In the genomic region with DNA sequence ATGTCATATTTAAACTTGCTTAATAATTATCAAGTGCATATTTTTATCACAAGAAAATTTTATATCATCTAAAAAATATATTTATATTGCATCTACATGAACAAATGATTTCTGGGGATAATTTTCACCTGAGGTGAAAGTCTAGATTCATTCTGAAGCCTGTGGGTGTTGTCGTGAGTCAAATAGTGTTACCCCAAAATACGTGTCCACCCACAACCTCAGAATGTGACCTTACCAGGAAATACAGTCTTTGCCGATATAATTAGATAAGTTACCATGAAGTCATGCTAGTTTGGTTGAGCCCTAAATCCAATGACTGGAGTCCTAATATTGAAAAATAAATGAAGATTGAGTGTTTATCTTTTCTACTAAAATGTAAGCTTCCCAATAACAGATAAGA, we compare ENCODE assay signal across 17 cellular contexts.
A peak's percentile ranks its signal among the peaks of the same experiment; 100 is the strongest.
DNase-seq lines count a peak whose midpoint lies in the region; ATAC-seq and TF ChIP-seq lines count a peak whose summit lies in the region.
"Had no signal": no experiment of that assay in that cellular context is flagged by ENCODE, and none has a peak within 500 bp of the region (broad histone marks: within the 10 kb centered on the region; RNA-seq: fewer than 3 reads in every experiment).

No MANE protein-coding gene starts in this region.

- WGBS in right lobe of liver (ENCODE audit: insufficient coverage, low coverage, low lambda C conversion rate, missing lambda C conversion rate), result 62% methylated on average over 3 of the region's 3 CpGs

- peaks cover 11% of the 10 kb centered on the region for H3K4me1 Mint-ChIP-seq in activated T-helper 17 cell treated with anti-CD3 and anti-CD28 coated beads, Interleukin-2, amount 50 U/mL, for 72 hours
- H3K4me1 Mint-ChIP-seq: activated CD4-positive, alpha-beta T cell treated with anti-CD3 and anti-CD28 coated beads, Interleukin-2, amount 10 ng/mL, durations not matched to agents 7 days and 5 days had no signal

- H3K4me3 Mint-ChIP-seq in activated T-helper 17 cell treated with anti-CD3 and anti-CD28 coated beads, Interleukin-2, amount 50 U/mL, for 72 hours, result peak overlapping the region; percentile 4
- H3K4me3 Mint-ChIP-seq: activated CD4-positive, alpha-beta T cell treated with anti-CD3 and anti-CD28 coated beads, Interleukin-2, amount 10 ng/mL, durations not matched to agents 7 days and 5 days had no signal

- no peaks in the 10 kb centered on the region for H3K27me3 ChIP-seq in right lobe of liver
- H3K27me3 ChIP-seq: vagina had no signal

- DNase-seq in activated T-cell treated with anti-CD3 and anti-CD28 coated beads for 24 hours (ENCODE audit: low read depth) (peak; percentile 2), activated T-cell treated with anti-CD3 and anti-CD28 coated beads for 4 hours (no peak), right lobe of liver (no peak), erythroblast (lab: John Stamatoyannopoulos, UW) (no peak), cerebellum (ENCODE audit: low spot score) (no peak)
- DNase-seq: activated CD4-positive, alpha-beta T cell treated with anti-CD3 and anti-CD28 coated beads, Interleukin-2, amount 10 ng/mL, durations not matched to agents 7 days and 5 days; activated gamma-delta T cell; aorta; left cardiac atrium; midbrain; NCI-H2081 treated with DMSO at 0.1 percent for 48 hours; NCI-H526 treated with DMSO at 0.1 percent for 48 hours; OCI-M1 had no signal

- TF ChIP-seq CTCF in right lobe of liver (IDR thresholded peaks at IDR 0.05), result no peak

- no peak overlapping the region for H3K4me3 ChIP-seq in right lobe of liver
- H3K4me3 ChIP-seq: vagina had no signal

- H3K27ac ChIP-seq in right lobe of liver, result no peak overlapping the region
- H3K27ac ChIP-seq: vagina had no signal

- no peaks in the 10 kb centered on the region for H3K36me3 ChIP-seq in right lobe of liver
- H3K36me3 ChIP-seq: vagina had no signal

- intact Hi-C loops in right lobe of liver (cut with DNase I), result no loop called here

- no peak for TF ChIP-seq POLR2A in right lobe of liver (IDR thresholded peaks at IDR 0.05)
- TF ChIP-seq POLR2A in erythroblast (IDR thresholded peaks at IDR 0.05; ENCODE audit: low read length), result no peak

- H3K27ac Mint-ChIP-seq in activated T-helper 17 cell treated with anti-CD3 and anti-CD28 coated beads, Interleukin-2, amount 50 U/mL, for 72 hours, result no peak overlapping the region
- H3K27ac Mint-ChIP-seq: activated CD4-positive, alpha-beta T cell treated with anti-CD3 and anti-CD28 coated beads, Interleukin-2, amount 10 ng/mL, durations not matched to agents 7 days and 5 days had no signal

- H3K9me3 ChIP-seq in right lobe of liver, result no peaks in the 10 kb centered on the region
- H3K9me3 ChIP-seq: vagina had no signal

- H3K9me3 Mint-ChIP-seq in activated T-helper 17 cell treated with anti-CD3 and anti-CD28 coated beads, Interleukin-2, amount 50 U/mL, for 72 hours, result no peaks in the 10 kb centered on the region
- H3K9me3 Mint-ChIP-seq: activated CD4-positive, alpha-beta T cell treated with anti-CD3 and anti-CD28 coated beads, Interleukin-2, amount 10 ng/mL, durations not matched to agents 7 days and 5 days had no signal

- peaks cover 10% of the 10 kb centered on the region for H3K27me3 Mint-ChIP-seq in activated T-helper 17 cell treated with anti-CD3 and anti-CD28 coated beads, Interleukin-2, amount 50 U/mL, for 72 hours
- H3K27me3 Mint-ChIP-seq: activated CD4-positive, alpha-beta T cell treated with anti-CD3 and anti-CD28 coated beads, Interleukin-2, amount 10 ng/mL, durations not matched to agents 7 days and 5 days had no signal

- H3K36me3 Mint-ChIP-seq in activated T-helper 17 cell treated with anti-CD3 and anti-CD28 coated beads, Interleukin-2, amount 50 U/mL, for 72 hours (ENCODE audit: low read depth), result no peaks in the 10 kb centered on the region

- no peaks in the 10 kb centered on the region for H3K4me1 ChIP-seq in right lobe of liver
- H3K4me1 ChIP-seq: vagina had no signal

- ATAC-seq in GM19328 (IDR thresholded peaks at IDR 0.05; ENCODE audit: unreplicated experiment), result peak; percentile 54
- peak; percentile 77 for ATAC-seq in HG02973 (IDR thresholded peaks at IDR 0.05; ENCODE audit: unreplicated experiment)
- ATAC-seq in activated T-helper 17 cell treated with anti-CD3 and anti-CD28 coated beads, Interleukin-2, amount 50 U/mL, for 72 hours (replicated peaks), result peak; percentile 82
- ATAC-seq in right lobe of liver, result no peak
- ATAC-seq: left cardiac atrium had no signal

Comparison
In these comparisons a context has a peak if more than half of its experiments do, and no peak if none do; other contexts are left out.
1. ATAC-seq: peak in GM19328 (single experiment), HG02973 (single experiment) and activated T-helper 17 cell treated with anti-CD3 and anti-CD28 coated beads, Interleukin-2, amount 50 U/mL, for 72 hours (single experiment); none in right lobe of liver (0 of 4).